ENCODE assay signal across 13 cellular contexts in the genomic region with DNA sequence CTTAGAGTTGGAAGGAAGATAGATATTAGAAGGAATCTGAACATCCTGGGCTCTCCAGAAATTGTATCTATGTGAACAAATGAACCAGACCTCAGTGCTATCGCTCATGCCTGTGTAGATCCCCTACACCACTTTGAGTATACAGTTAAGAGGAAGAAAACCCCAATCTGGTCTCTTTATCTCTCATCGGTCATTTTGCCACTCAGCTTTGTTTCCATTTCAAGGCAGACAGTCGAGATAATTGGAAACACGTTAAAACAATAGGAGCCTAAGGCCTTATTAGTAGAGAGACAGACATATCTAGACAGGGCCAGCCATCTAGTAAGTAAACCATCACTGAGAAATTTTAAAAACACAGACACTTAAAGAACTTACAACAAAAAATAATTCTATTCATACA.
DNase-seq lines count a peak whose midpoint lies in the region; ATAC-seq and TF ChIP-seq lines count a peak whose summit lies in the region.
"Had no signal": no experiment of that assay in that cellular context is flagged by ENCODE, and none has a peak within 500 bp of the region (broad histone marks: within the 10 kb centered on the region; RNA-seq: fewer than 3 reads in every experiment).

No MANE protein-coding gene starts in this region.

- H3K9me3 ChIP-seq in ascending aorta (no peaks in the 10 kb centered on the region), muscle layer of colon (ENCODE audit: low read length) (no peaks in the 10 kb centered on the region), transverse colon (no peaks in the 10 kb centered on the region)
- H3K9me3 ChIP-seq: BLaER1 treated with 17β-estradiol and CSF1 and Interleukin-3, amounts not matched to agents 10 nM and 100 nM; MG63 had no signal

- intact Hi-C loops in ascending aorta (cut with DNase I) (no loop called here), transverse colon (cut with DNase I; ENCODE audit: low total_unique reads) (no loop called here), left ventricle myocardium superior (cut with micrococcal nuclease) (no loop called here)

- H3K36me3 ChIP-seq in ascending aorta (peaks cover 0 to 5% of the 10 kb centered on the region in 2 donors), muscle layer of colon (ENCODE audit: insufficient read depth, low read length) (no peaks in the 10 kb centered on the region), transverse colon (no peaks in the 10 kb centered on the region)
- H3K36me3 ChIP-seq: MG63 had no signal

- H3K27me3 ChIP-seq in ascending aorta, result no peaks in the 10 kb centered on the region
- H3K27me3 ChIP-seq in muscle layer of colon (ENCODE audit: control insufficient read depth in 1 of 2, insufficient read depth in 2 of 2, low read length in 2 of 2), result no peaks in the 10 kb centered on the region
- no peaks in the 10 kb centered on the region for H3K27me3 ChIP-seq in transverse colon
- H3K27me3 ChIP-seq: BLaER1 treated with 17β-estradiol and CSF1 and Interleukin-3, amounts not matched to agents 10 nM and 100 nM; MG63 had no signal

- in situ Hi-C loops in transverse colon (cut with MboI; ENCODE audit: low pct_ligation_motif_present in 1 of 4, low pct_unique_long_range_greater_than_20kb in 1 of 4, low sequenced_read_pairs in 3 of 4), result no loop called here

- TF ChIP-seq POLR2A in transverse colon (IDR thresholded peaks at IDR 0.05), result no peak

- H3K4me1 ChIP-seq in ascending aorta, result peaks cover 22 to 41% of the 10 kb centered on the region in 2 donors
- peaks cover 55% of the 10 kb centered on the region for H3K4me1 ChIP-seq in muscle layer of colon (ENCODE audit: insufficient read depth, low read length)
- peaks cover 11 to 72% (median 43%) of the 10 kb centered on the region in 4 donors for H3K4me1 ChIP-seq in transverse colon

- TF ChIP-seq EP300 in transverse colon (IDR thresholded peaks at IDR 0.05; ENCODE audit: low read depth), result no peak

- peak; percentile 68 for ATAC-seq in HG02610 (IDR thresholded peaks at IDR 0.05; ENCODE audit: unreplicated experiment)
- no peak for ATAC-seq in left ventricle myocardium superior
- no peak for ATAC-seq in GM21367 (IDR thresholded peaks at IDR 0.05; ENCODE audit: unreplicated experiment)

- TF ChIP-seq CTCF in ascending aorta (IDR thresholded peaks at IDR 0.05), result no peak
- no peak for TF ChIP-seq CTCF in transverse colon (IDR thresholded peaks at IDR 0.05)

- H3K4me3 ChIP-seq in ascending aorta, result no peak overlapping the region
- H3K4me3 ChIP-seq in muscle layer of colon (ENCODE audit: low read depth in 1 of 2, low read length in 2 of 2), result no peak overlapping the region
- no peak overlapping the region for H3K4me3 ChIP-seq in transverse colon
- H3K4me3 ChIP-seq: BLaER1 treated with 17β-estradiol and CSF1 and Interleukin-3, amounts not matched to agents 10 nM and 100 nM; MG63 had no signal

- H3K27ac ChIP-seq in ascending aorta (peak overlapping the region; percentile 83 to 86), muscle layer of colon (ENCODE audit: low read depth, low read length) (peak overlapping the region; percentile 73), transverse colon (peak overlapping the region; percentile 78 to 87 (median 82))
- H3K27ac ChIP-seq: BLaER1 treated with 17β-estradiol and CSF1 and Interleukin-3, amounts not matched to agents 10 nM and 100 nM had no signal

- DNase-seq in ascending aorta (ENCODE audit: low spot score in 2 of 2) (no peak), transverse colon (no peak), left ventricle myocardium superior (no peak), EL (no peak)
- DNase-seq: MG63; NCI-H1105; NCI-H1694 treated with DMSO at 0.1 percent for 48 hours; NCI-H69; NK-92 treated with Interleukin-12 subunit alpha and Interleukin-12 subunit beta, amount 100 ng/mL, for 24 hours had no signal

- H3K9ac ChIP-seq in muscle layer of colon (ENCODE audit: low read length), result no peak overlapping the region
- H3K9ac ChIP-seq: BLaER1 treated with 17β-estradiol and CSF1 and Interleukin-3, amounts not matched to agents 10 nM and 100 nM had no signal

- 38 to 70% methylated on average over 1 to 4 of the region's 4 CpGs for WGBS in transverse colon (ENCODE audit: low coverage in 1 of 2), 2 donors
